8 cellular contexts compared by ENCODE assay signal in genomic region chr9:37591775-37592107, GRCh38. TPM values are rescaled to one million over a fixed set of nuclear protein-coding genes. Genes with fewer than 3 reads are reported as not detected.
DNase-seq lines count a peak whose midpoint lies in the region; ATAC-seq, FAIRE-seq and TF ChIP-seq lines count a peak whose summit lies in the region.

No MANE protein-coding gene starts in this region.

- H3K4me1 ChIP-seq in astrocyte (ENCODE audit: insufficient read depth, low read length) (peaks cover 13% of the 10 kb centered on the region), mesodermal cell (ENCODE audit: control insufficient read depth, insufficient read depth, low read length, poor library complexity, severe bottlenecking) (no peaks in the 10 kb centered on the region)

- H3K9me3 Mint-ChIP-seq in astrocyte (ENCODE audit: unreplicated experiment), result no peaks in the 10 kb centered on the region

- H3K27ac ChIP-seq in 22Rv1, result peak overlapping the region; percentile 85
- peak overlapping the region; percentile 83 for H3K27ac ChIP-seq in astrocyte (ENCODE audit: low read depth, low read length)
- peak overlapping the region; percentile 80 for H3K27ac ChIP-seq in mesodermal cell (ENCODE audit: low read depth, low read length, severe bottlenecking)

- H3K4me3 Mint-ChIP-seq in astrocyte (ENCODE audit: unreplicated experiment), result peak overlapping the region; percentile 99

- H3K9me3 ChIP-seq in astrocyte (ENCODE audit: insufficient read depth, low read depth, low read length) (no peaks in the 10 kb centered on the region), mesodermal cell (ENCODE audit: control insufficient read depth, low read length) (no peaks in the 10 kb centered on the region)

- peaks cover 58% of the 10 kb centered on the region for H3K79me2 ChIP-seq in astrocyte (ENCODE audit: insufficient read depth, low read length)

- no peaks in the 10 kb centered on the region for H3K27me3 Mint-ChIP-seq in astrocyte (ENCODE audit: low read depth, unreplicated experiment)

- TF ChIP-seq CTCF in 22Rv1 (IDR thresholded peaks at IDR 0.05), result no peak
- no peak for TF ChIP-seq CTCF in astrocyte (IDR thresholded peaks at IDR 0.05; ENCODE audit: insufficient read depth, low read depth, low read length)

- H3K4me2 ChIP-seq in astrocyte (ENCODE audit: low read length), result peak overlapping the region; percentile 89

- peaks cover 3% of the 10 kb centered on the region for H3K27me3 ChIP-seq in astrocyte (ENCODE audit: insufficient read depth, low read length)

- H3K9ac ChIP-seq in astrocyte (ENCODE audit: low read length), result peak overlapping the region; percentile 97

- peaks cover 8% of the 10 kb centered on the region for H3K4me1 Mint-ChIP-seq in astrocyte (ENCODE audit: low read depth, unreplicated experiment)

- H3K36me3 Mint-ChIP-seq in astrocyte (ENCODE audit: low read depth, unreplicated experiment), result no peaks in the 10 kb centered on the region

- H4K20me1 ChIP-seq in astrocyte (ENCODE audit: insufficient read depth, low read length), result peaks cover 32% of the 10 kb centered on the region

- peak overlapping the region; percentile 91 for H2AFZ ChIP-seq in astrocyte (ENCODE audit: low read depth, low read length)

- FAIRE-seq in astrocyte (lab: Jason Lieb, UNC), result no peak

- ATAC-seq in HG02938 (IDR thresholded peaks at IDR 0.05; ENCODE audit: unreplicated experiment), result peak; percentile 6

- WGBS in mesodermal cell (ENCODE audit: insufficient coverage in 2 of 2), 2 experiments, result 6 to 13% methylated on average over 10 to 12 of the region's 13 CpGs

- H3K36me3 ChIP-seq in astrocyte (ENCODE audit: insufficient read depth, low read length) (peaks cover 15% of the 10 kb centered on the region), mesodermal cell (ENCODE audit: control insufficient read depth, insufficient read depth, low read length) (peaks cover 34% of the 10 kb centered on the region)

- DNase-seq in astrocyte (ENCODE audit: low read depth) (no peak), pons (ENCODE audit: low spot score) (no peak), GF-D8 (lab: John Stamatoyannopoulos, UW) (no peak), C1 segment of cervical spinal cord (lab: John Stamatoyannopoulos, UW) (no peak), DMS114 treated with DMSO at 0.1 percent for 48 hours (lab: John Stamatoyannopoulos, UW; ENCODE audit: unreplicated experiment) (no peak)

- peak overlapping the region; percentile 94 for H3K27ac Mint-ChIP-seq in astrocyte (ENCODE audit: unreplicated experiment)

- H3K4me3 ChIP-seq in astrocyte (ENCODE audit: insufficient read depth, low read depth, low read length), result peak overlapping the region; percentile 96
- peak overlapping the region; percentile 98 for H3K4me3 ChIP-seq in mesodermal cell (ENCODE audit: extremely low read depth, insufficient read depth, low read length, poor library complexity, severe bottlenecking)

RNA-seq across cellular contexts. Expression of gene TOMM5, which starts 0.7 kb away (rescaled TPM):
- total RNA-seq in astrocyte, result 125 and 137 TPM in 2 replicates
- polyA plus RNA-seq in mesodermal cell (2013, experiment 1 of 2), result 133 TPM
- polyA plus RNA-seq in mesodermal cell (2013, experiment 2 of 2), result 127 TPM

RNA-seq across cellular contexts. Expression of gene FBXO10, which starts 15.6 kb away (rescaled TPM):
- 11.7 and 12.7 TPM in 2 replicates for total RNA-seq in astrocyte
- polyA plus RNA-seq in mesodermal cell (2013, experiment 1 of 2), result 10.0 TPM
- 11.2 TPM for polyA plus RNA-seq in mesodermal cell (2013, experiment 2 of 2)

RNA-seq across cellular contexts. Expression of gene FRMPD1, which starts 59.0 kb away (rescaled TPM):
- 0.05 and 0.07 TPM in 2 replicates for total RNA-seq in astrocyte
- polyA plus RNA-seq in mesodermal cell (2013, experiment 1 of 2), result not detected
- not detected for polyA plus RNA-seq in mesodermal cell (2013, experiment 2 of 2)
